Comparison of ENCODE assay signal across 21 cellular contexts in genomic region chr12:52581066-52581465, GRCh38. TPM values are rescaled to one million over a fixed set of nuclear protein-coding genes. Genes with fewer than 3 reads are reported as not detected.
A peak's percentile ranks its signal among the peaks of the same experiment; 100 is the strongest.
DNase-seq lines count a peak whose midpoint lies in the region; ATAC-seq and TF ChIP-seq lines count a peak whose summit lies in the region.
"Had no signal": no experiment of that assay in that cellular context is flagged by ENCODE, and none has a peak within 500 bp of the region (broad histone marks: within the 10 kb centered on the region; RNA-seq: fewer than 3 reads in every experiment).

No MANE protein-coding gene starts in this region.

- H3K4me1 Mint-ChIP-seq in CD14-positive monocyte, result no peaks in the 10 kb centered on the region
- H3K4me1 Mint-ChIP-seq: IgD-negative memory B cell had no signal

- no peaks in the 10 kb centered on the region for H3K36me3 Mint-ChIP-seq in CD14-positive monocyte
- H3K36me3 Mint-ChIP-seq: CD4-positive, alpha-beta memory T cell; IgD-negative memory B cell had no signal

- no peaks in the 10 kb centered on the region for H3K9me3 Mint-ChIP-seq in CD14-positive monocyte
- H3K9me3 Mint-ChIP-seq: CD4-positive, alpha-beta memory T cell had no signal

- ATAC-seq in foreskin keratinocyte (no peak), upper lobe of left lung (ENCODE audit: low FRiP score in 2 of 2) (no peak), HG03159 (IDR thresholded peaks at IDR 0.05; ENCODE audit: unreplicated experiment) (no peak)
- ATAC-seq: GM12878 had no signal

- no peak overlapping the region for H3K4me3 Mint-ChIP-seq in CD14-positive monocyte
- H3K4me3 Mint-ChIP-seq: CD4-positive, alpha-beta memory T cell; IgD-negative memory B cell had no signal

- H3K27ac Mint-ChIP-seq in CD14-positive monocyte, result no peak overlapping the region
- H3K27ac Mint-ChIP-seq: IgD-negative memory B cell had no signal

- TF ChIP-seq EP300 in upper lobe of left lung (IDR thresholded peaks at IDR 0.05), result no peak

- WGBS in upper lobe of left lung, 2 donors, result 78 to 86% methylated on average over 3 to 7 of the region's 7 CpGs

- DNase-seq in CD14-positive monocyte (ENCODE audit: low spot score) (peak; percentile 34), breast epithelium (ENCODE audit: low spot score in 2 of 2) (no peak), foreskin keratinocyte (no peak), NCI-H2227 (lab: John Stamatoyannopoulos, UW; ENCODE audit: unreplicated experiment) (no peak), upper lobe of left lung (no peak)
- no peak for DNase-seq in activated naive CD4-positive, alpha-beta T cell treated with anti-CD3 and anti-CD28 coated beads, Interleukin-2, amount 50 U/mL, for 16 hours
- DNase-seq: Calu3; CD4-positive, alpha-beta memory T cell; DMS53; MG63; NCI-H510A; NCI-H774; SIG-M5 had no signal

- TF ChIP-seq POLR2A in breast epithelium (IDR thresholded peaks at IDR 0.05) (no peak), upper lobe of left lung (IDR thresholded peaks at IDR 0.05) (no peak)

- no peak overlapping the region for H3K4me3 ChIP-seq in breast epithelium
- H3K4me3 ChIP-seq in skin epidermis, result no peak overlapping the region
- H3K4me3 ChIP-seq in upper lobe of left lung, result no peak overlapping the region
- H3K4me3 ChIP-seq: GM12878, GM23248, HAP-1, MG63 had no signal

- no peaks in the 10 kb centered on the region for H3K36me3 ChIP-seq in breast epithelium
- no peaks in the 10 kb centered on the region for H3K36me3 ChIP-seq in upper lobe of left lung
- H3K36me3 ChIP-seq: HAP-1, MG63 had no signal

- TF ChIP-seq CTCF in CD14-positive monocyte (IDR thresholded peaks at IDR 0.05) (no peak), breast epithelium (IDR thresholded peaks at IDR 0.05) (no peak), foreskin keratinocyte (conservative IDR thresholded peaks at IDR 0.05) (no peak), upper lobe of left lung (IDR thresholded peaks at IDR 0.05) (no peak)

- H3K27ac ChIP-seq in breast epithelium (peak overlapping the region; percentile 74 to 78), foreskin keratinocyte (peak overlapping the region; percentile 92), skin epidermis (peak overlapping the region in 20 of 21 experiments; percentile 0 to 86 (median 62)), upper lobe of left lung (no peak overlapping the region)
- H3K27ac ChIP-seq: GM23248 had no signal

- H3K27me3 Mint-ChIP-seq in CD14-positive monocyte (ENCODE audit: low read depth in 3 of 3), result peaks cover 3 to 7% (median 6%) of the 10 kb centered on the region in 3 donors

- H3K9me3 ChIP-seq in breast epithelium (no peaks in the 10 kb centered on the region), upper lobe of left lung (no peaks in the 10 kb centered on the region)
- H3K9me3 ChIP-seq: HAP-1, MG63 had no signal

- H3K27me3 ChIP-seq in breast epithelium, result no peaks in the 10 kb centered on the region
- no peaks in the 10 kb centered on the region for H3K27me3 ChIP-seq in foreskin keratinocyte
- H3K27me3 ChIP-seq in upper lobe of left lung, result no peaks in the 10 kb centered on the region
- H3K27me3 ChIP-seq: MG63 had no signal

- H3K4me1 ChIP-seq in breast epithelium (no peaks in the 10 kb centered on the region), foreskin keratinocyte (peaks cover 43% of the 10 kb centered on the region), upper lobe of left lung (no peaks in the 10 kb centered on the region)
- H3K4me1 ChIP-seq: HAP-1 had no signal

- intact Hi-C loops in CD14-positive monocyte (cut with micrococcal nuclease), result loop anchor here in 1 of 2 donors (5.0 kb wide), 1 partner anchor 296 kb away; no protein-coding TSS in a partner anchor
- intact Hi-C loops in breast epithelium (cut with DNase I; ENCODE audit: low total_unique reads), result loop anchor here (5.0 kb wide), 1 partner anchor 296 kb away; no protein-coding TSS in a partner anchor

RNA-seq across cellular contexts. Expression of gene KRT74, which starts 7.4 kb away (rescaled TPM):
- not detected for polyA plus RNA-seq in CD14-positive monocyte
- total RNA-seq in breast epithelium, result not detected
- total RNA-seq in foreskin keratinocyte, result not detected in 2 replicates
- polyA plus RNA-seq in foreskin keratinocyte, result 0.07 TPM in 2 replicates
- not detected for total RNA-seq in upper lobe of left lung
- total RNA-seq: Calu3; CD4-positive, alpha-beta memory T cell; GM12878; GM23248; OCI-LY7 had no signal
- polyA plus RNA-seq: BJ; CD4-positive, alpha-beta memory T cell; GM12878; GM23248; IgD-negative memory B cell had no signal

RNA-seq across cellular contexts. Expression of gene KRT72, which starts 20.2 kb away (rescaled TPM):
- polyA plus RNA-seq in CD14-positive monocyte (not detected), foreskin keratinocyte (not detected in 2 replicates)
- total RNA-seq in breast epithelium (not detected), foreskin keratinocyte (not detected in 2 replicates), upper lobe of left lung (under 1 TPM in 2 of 6 donors, not detected in 4; 0.11 to 0.37 TPM)
- total RNA-seq: Calu3, GM12878, GM23248, OCI-LY7 had no signal
- polyA plus RNA-seq: BJ; CD4-positive, alpha-beta memory T cell; GM12878; GM23248; IgD-negative memory B cell had no signal

RNA-seq across cellular contexts. Expression of gene KRT71, which starts 28.1 kb away (rescaled TPM):
- polyA plus RNA-seq in CD14-positive monocyte (not detected), foreskin keratinocyte (not detected in 2 replicates)
- total RNA-seq in breast epithelium (under 1 TPM in 1 of 3 donors, not detected in 2; 0.16 TPM), foreskin keratinocyte (not detected in 2 replicates), upper lobe of left lung (not detected)
- total RNA-seq: Calu3; CD4-positive, alpha-beta memory T cell; GM12878; GM23248; OCI-LY7 had no signal
- polyA plus RNA-seq: BJ; CD4-positive, alpha-beta memory T cell; GM12878; GM23248; IgD-negative memory B cell had no signal

RNA-seq across cellular contexts. Expression of gene KRT73, which starts 37.3 kb away (rescaled TPM):
- polyA plus RNA-seq in CD14-positive monocyte (not detected), foreskin keratinocyte (not detected in 2 replicates)
- total RNA-seq in breast epithelium (not detected), foreskin keratinocyte (not detected in 2 replicates), upper lobe of left lung (under 1 TPM in 2 of 6 donors, not detected in 4; 0.15 to 0.55 TPM)
- total RNA-seq: Calu3, GM12878, GM23248, OCI-LY7 had no signal
- polyA plus RNA-seq: BJ, GM12878, GM23248, IgD-negative memory B cell had no signal

Comparison
In these comparisons a context has a peak if more than half of its experiments do, and no peak if none do; other contexts are left out.
1. H3K27ac ChIP-seq: peak in breast epithelium (2 of 2), foreskin keratinocyte (single experiment) and skin epidermis (20 of 21); none in upper lobe of left lung (0 of 4).